1 cellular context compared by ENCODE assay signal in genomic region chr12:110282343-110282860, GRCh38.
TF ChIP-seq lines count a peak whose summit lies in the region.

No MANE protein-coding gene starts in this region.

TF ChIP-seq in HepG2, 621 proteins besides CTCF, POLR2A, EP300 and RAD21 (continued from another document):
- no peak for TF ChIP-seq ZNF569 (CRISPR knock-in tag; IDR thresholded peaks at IDR 0.05; ENCODE audit: borderline replicate concordance)
